Comparison of ENCODE assay signal across 8 cellular contexts in the genomic region with DNA sequence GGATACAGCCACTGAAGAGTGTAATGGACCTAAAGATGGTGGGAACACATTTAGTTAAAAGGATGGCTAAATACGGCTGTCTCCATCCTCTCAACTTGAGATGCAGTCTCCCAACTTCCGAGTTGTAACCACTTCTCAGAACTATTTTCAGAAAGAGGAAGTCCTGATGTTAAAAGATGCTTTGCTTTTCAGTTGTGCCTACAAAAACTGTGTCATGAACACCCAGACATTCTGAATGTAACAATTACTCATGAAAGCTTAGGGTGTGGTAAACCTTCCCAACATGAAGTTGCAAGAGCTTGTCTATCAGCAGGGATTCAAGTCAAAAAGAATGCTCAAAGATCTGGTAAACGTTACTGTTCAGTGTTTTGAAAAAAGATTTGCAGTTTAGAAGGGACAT.
DNase-seq lines count a peak whose midpoint lies in the region; ATAC-seq and TF ChIP-seq lines count a peak whose summit lies in the region.

No MANE protein-coding gene starts in this region.

- no peaks in the 10 kb centered on the region for H3K9me3 ChIP-seq in ascending aorta

- H3K9me3 Mint-ChIP-seq in activated T-cell treated with anti-CD3 and anti-CD28 coated beads, Interleukin-2, amount 50 U/mL, for 72 hours, result no peaks in the 10 kb centered on the region
- no peaks in the 10 kb centered on the region for H3K9me3 Mint-ChIP-seq in T-helper 1 cell treated with Interleukin-12 subunit alpha and Interleukin-12 subunit beta and Interleukin-4 antibody, amounts not matched to agents 30 μg/mL and 1 μg/mL, for 36 hours
- H3K9me3 Mint-ChIP-seq in stimulated activated naive CD8-positive, alpha-beta T cell treated with anti-CD3 and anti-CD28 coated beads, Interleukin-15, Interleukin-2, amounts not matched to agents 100 ng/mL and 50 ng/mL, for 24 hours, result no peaks in the 10 kb centered on the region

- intact Hi-C loops in ascending aorta (cut with DNase I), result no loop called here

- no peaks in the 10 kb centered on the region for H3K4me1 ChIP-seq in ascending aorta

- peak overlapping the region; percentile 38 to 80 for H3K4me3 Mint-ChIP-seq in activated T-cell treated with anti-CD3 and anti-CD28 coated beads, Interleukin-2, amount 50 U/mL, for 72 hours
- peak overlapping the region; percentile 66 for H3K4me3 Mint-ChIP-seq in T-helper 1 cell treated with Interleukin-12 subunit alpha and Interleukin-12 subunit beta and Interleukin-4 antibody, amounts not matched to agents 30 μg/mL and 1 μg/mL, for 36 hours
- H3K4me3 Mint-ChIP-seq in stimulated activated naive CD8-positive, alpha-beta T cell treated with anti-CD3 and anti-CD28 coated beads, Interleukin-15, Interleukin-2, amounts not matched to agents 100 ng/mL and 50 ng/mL, for 24 hours, result peak overlapping the region; percentile 54

- TF ChIP-seq CTCF in ascending aorta (IDR thresholded peaks at IDR 0.05), result no peak

- H3K27me3 Mint-ChIP-seq in activated T-cell treated with anti-CD3 and anti-CD28 coated beads, Interleukin-2, amount 50 U/mL, for 72 hours (ENCODE audit: low read depth), result no peaks in the 10 kb centered on the region
- H3K27me3 Mint-ChIP-seq in T-helper 1 cell treated with Interleukin-12 subunit alpha and Interleukin-12 subunit beta and Interleukin-4 antibody, amounts not matched to agents 30 μg/mL and 1 μg/mL, for 36 hours (ENCODE audit: low read depth), result no peaks in the 10 kb centered on the region
- H3K27me3 Mint-ChIP-seq in stimulated activated naive CD8-positive, alpha-beta T cell treated with anti-CD3 and anti-CD28 coated beads, Interleukin-15, Interleukin-2, amounts not matched to agents 100 ng/mL and 50 ng/mL, for 24 hours, result no peaks in the 10 kb centered on the region

- peaks cover 14 to 45% of the 10 kb centered on the region in 2 donors for H3K36me3 Mint-ChIP-seq in activated T-cell treated with anti-CD3 and anti-CD28 coated beads, Interleukin-2, amount 50 U/mL, for 72 hours (ENCODE audit: insufficient read depth in 2 of 2)
- H3K36me3 Mint-ChIP-seq in T-helper 1 cell treated with Interleukin-12 subunit alpha and Interleukin-12 subunit beta and Interleukin-4 antibody, amounts not matched to agents 30 μg/mL and 1 μg/mL, for 36 hours (ENCODE audit: low read depth), result peaks cover 68% of the 10 kb centered on the region
- peaks cover 81% of the 10 kb centered on the region for H3K36me3 Mint-ChIP-seq in stimulated activated naive CD8-positive, alpha-beta T cell treated with anti-CD3 and anti-CD28 coated beads, Interleukin-15, Interleukin-2, amounts not matched to agents 100 ng/mL and 50 ng/mL, for 24 hours (ENCODE audit: low read depth)

- H3K4me1 Mint-ChIP-seq in activated T-cell treated with anti-CD3 and anti-CD28 coated beads, Interleukin-2, amount 50 U/mL, for 72 hours (ENCODE audit: low read depth), result peaks cover 78% of the 10 kb centered on the region
- H3K4me1 Mint-ChIP-seq in T-helper 1 cell treated with Interleukin-12 subunit alpha and Interleukin-12 subunit beta and Interleukin-4 antibody, amounts not matched to agents 30 μg/mL and 1 μg/mL, for 36 hours (ENCODE audit: low read depth), result peaks cover 65% of the 10 kb centered on the region
- H3K4me1 Mint-ChIP-seq in stimulated activated naive CD8-positive, alpha-beta T cell treated with anti-CD3 and anti-CD28 coated beads, Interleukin-15, Interleukin-2, amounts not matched to agents 100 ng/mL and 50 ng/mL, for 24 hours (ENCODE audit: low read depth), result peaks cover 76% of the 10 kb centered on the region

- H3K27me3 ChIP-seq in ascending aorta, result no peaks in the 10 kb centered on the region

- DNase-seq in activated T-cell treated with anti-CD3 and anti-CD28 coated beads, Interleukin-2, amount 50 U/mL, for 72 hours, result no peak
- DNase-seq in activated T-cell treated with anti-CD3 and anti-CD28 coated beads, Interleukin-2, amount 50 U/mL, for 48 hours, result no peak
- DNase-seq in cerebellar nuclear complex (lab: John Stamatoyannopoulos, UW), result no peak
- no peak for DNase-seq in ascending aorta (ENCODE audit: low spot score in 2 of 2)
- no peak for DNase-seq in NCI-H345 treated with DMSO at 0.1 percent for 48 hours (lab: John Stamatoyannopoulos, UW; ENCODE audit: unreplicated experiment)

- H3K27ac ChIP-seq in ascending aorta, result no peak overlapping the region

- no peak overlapping the region for H3K4me3 ChIP-seq in ascending aorta

- ATAC-seq in activated T-cell treated with anti-CD3 and anti-CD28 coated beads, Interleukin-2, amount 50 U/mL, for 72 hours (replicated peaks in 1 of 2), result peak; percentile 50 to 90
- peak; percentile 88 for ATAC-seq in HG03039 (IDR thresholded peaks at IDR 0.05; ENCODE audit: unreplicated experiment)

- H3K27ac Mint-ChIP-seq in activated T-cell treated with anti-CD3 and anti-CD28 coated beads, Interleukin-2, amount 50 U/mL, for 72 hours, result peak overlapping the region; percentile 83
- peak overlapping the region; percentile 90 for H3K27ac Mint-ChIP-seq in T-helper 1 cell treated with Interleukin-12 subunit alpha and Interleukin-12 subunit beta and Interleukin-4 antibody, amounts not matched to agents 30 μg/mL and 1 μg/mL, for 36 hours
- H3K27ac Mint-ChIP-seq in stimulated activated naive CD8-positive, alpha-beta T cell treated with anti-CD3 and anti-CD28 coated beads, Interleukin-15, Interleukin-2, amounts not matched to agents 100 ng/mL and 50 ng/mL, for 24 hours, result peak overlapping the region; percentile 75

- no peaks in the 10 kb centered on the region for H3K36me3 ChIP-seq in ascending aorta
